In the genomic region with DNA sequence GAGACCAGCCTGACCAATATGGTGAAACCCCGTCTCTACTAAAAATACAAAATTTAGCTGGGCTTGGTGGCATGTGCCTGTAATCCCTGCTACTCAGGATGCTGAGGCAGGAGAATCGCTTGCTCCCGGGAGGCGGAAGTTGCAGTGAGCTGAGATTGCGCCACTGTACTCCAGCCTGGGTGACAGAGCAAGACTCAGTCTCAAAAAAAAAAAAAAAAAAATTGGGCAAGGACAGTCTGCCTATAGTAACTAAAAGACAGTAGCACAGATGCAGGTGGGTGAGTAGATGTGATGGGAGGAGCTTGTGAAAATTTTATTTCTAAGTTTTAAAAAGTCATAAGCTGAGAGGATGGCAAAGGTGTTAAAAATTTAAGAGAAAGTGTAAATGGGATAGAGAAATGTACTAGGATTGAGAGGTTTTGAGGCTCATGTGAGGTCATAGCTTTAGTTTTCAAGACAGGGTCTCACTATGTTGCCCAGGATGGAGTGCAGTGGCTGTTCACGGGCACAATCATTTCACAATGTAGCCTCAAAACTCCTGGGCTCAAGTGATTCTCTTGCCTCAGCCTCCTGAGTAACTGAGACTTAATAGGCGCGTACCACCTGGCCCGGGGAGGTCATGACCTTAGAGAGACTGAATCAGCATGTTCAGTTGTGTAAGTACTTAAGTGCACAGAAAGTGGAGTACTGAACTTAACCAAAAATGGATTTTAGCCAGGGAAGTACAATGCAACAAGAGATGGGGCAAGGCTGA, we compare ENCODE assay signal across 13 cellular contexts. TPM values are rescaled to one million over a fixed set of nuclear protein-coding genes. Genes with fewer than 3 reads are reported as not detected.
DNase-seq lines count a peak whose midpoint lies in the region; ATAC-seq and TF ChIP-seq lines count a peak whose summit lies in the region.
"Had no signal": no experiment of that assay in that cellular context is flagged by ENCODE, and none has a peak within 500 bp of the region (broad histone marks: within the 10 kb centered on the region; RNA-seq: fewer than 3 reads in every experiment).

No MANE protein-coding gene starts in this region.

- no peak overlapping the region for H3K9ac ChIP-seq in Karpas-422 (ENCODE audit: low read length)

- H3K79me2 ChIP-seq in Karpas-422 (ENCODE audit: low read length), result peaks cover 3% of the 10 kb centered on the region; the same call in 1 of the 2 replicates

- POLR2A ChIA-PET in CD8-positive, alpha-beta memory T cell (lab: Charles Lee), result interaction anchor here (0.6 to 1.8 kb wide), 4 partner anchors 26 to 492 kb away, joined by 3 to 4 read pairs (median 4); no protein-coding TSS in a partner anchor

- H3K27ac ChIP-seq in CD8-positive, alpha-beta memory T cell (ENCODE audit: low read depth, low read length), result no peak overlapping the region
- H3K27ac ChIP-seq in Karpas-422 (ENCODE audit: low read length), result no peak overlapping the region
- peak overlapping the region in 1 of 3 donors; percentile 56 for H3K27ac ChIP-seq in right lobe of liver
- H3K27ac ChIP-seq: coronary artery, thyroid gland had no signal

- no peaks in the 10 kb centered on the region for H3K27me3 Mint-ChIP-seq in CD8-positive, alpha-beta memory T cell

- peaks cover 3 to 46% (median 17%) of the 10 kb centered on the region in 3 donors for H3K36me3 Mint-ChIP-seq in CD8-positive, alpha-beta memory T cell

- H3K4me1 ChIP-seq in CD8-positive, alpha-beta memory T cell (ENCODE audit: insufficient read depth, low read length), result no peaks in the 10 kb centered on the region
- peaks cover 12% of the 10 kb centered on the region for H3K4me1 ChIP-seq in Karpas-422 (ENCODE audit: low read length)
- H3K4me1 ChIP-seq in right lobe of liver, result peaks cover 0 to 15% (median 0%) of the 10 kb centered on the region in 4 donors
- H3K4me1 ChIP-seq: thyroid gland had no signal

- ATAC-seq in right lobe of liver (peak; percentile 49 to 79 (median 71)), GM18511 (IDR thresholded peaks at IDR 0.05; ENCODE audit: unreplicated experiment) (no peak), GM21528 (IDR thresholded peaks at IDR 0.05; ENCODE audit: low FRiP score, unreplicated experiment) (no peak), GM21529 (IDR thresholded peaks at IDR 0.05; ENCODE audit: unreplicated experiment) (no peak)
- ATAC-seq: activated CD4-positive, CD25-positive, alpha-beta regulatory T cell treated with anti-CD3 and anti-CD28 coated beads, Interleukin-2, amount 50 U/mL, for 24 hours had no signal

- peaks cover 18% of the 10 kb centered on the region for H3K36me3 ChIP-seq in CD8-positive, alpha-beta memory T cell (ENCODE audit: insufficient read depth, low read length)
- H3K36me3 ChIP-seq in Karpas-422 (ENCODE audit: insufficient read depth, low read length), result peaks cover 27% of the 10 kb centered on the region
- H3K36me3 ChIP-seq in right lobe of liver, result peaks cover 3 to 23% (median 10%) of the 10 kb centered on the region in 4 donors

- H3K4me3 Mint-ChIP-seq in CD8-positive, alpha-beta memory T cell, result no peak overlapping the region

- H3K4me1 Mint-ChIP-seq in CD8-positive, alpha-beta memory T cell, result peaks cover 30 to 64% (median 62%) of the 10 kb centered on the region in 3 donors

- H3K4me2 ChIP-seq in Karpas-422 (ENCODE audit: low read depth, low read length, poor library complexity, severe bottlenecking), result no peak overlapping the region

- peak overlapping the region in 6 of 8 donors; percentile 13 to 84 (median 58) for H3K27ac Mint-ChIP-seq in CD8-positive, alpha-beta memory T cell

- H3K9me2 ChIP-seq in Karpas-422 (replicated peaks; ENCODE audit: insufficient read depth, low read length), result no peaks in the 10 kb centered on the region

- H3K9me3 Mint-ChIP-seq in CD8-positive, alpha-beta memory T cell, result no peaks in the 10 kb centered on the region

- H3K4me3 ChIP-seq in CD8-positive, alpha-beta memory T cell (ENCODE audit: low read length), result no peak overlapping the region
- H3K4me3 ChIP-seq in Karpas-422 (ENCODE audit: low read length) (no peak overlapping the region), right lobe of liver (no peak overlapping the region)
- H3K4me3 ChIP-seq: coronary artery, thyroid gland had no signal

- no peak for TF ChIP-seq POLR2A in right lobe of liver (IDR thresholded peaks at IDR 0.05)

- DNase-seq in CD8-positive, alpha-beta memory T cell, result no peak
- DNase-seq in Karpas-422 (peak; percentile 49), amniotic epithelial cell (ENCODE audit: low read depth) (peak; percentile 81), right lobe of liver (peak in 2 of 3 donors; percentile 34 to 74), islet precursor cell (no peak)
- DNase-seq: kidney, NCI-H226 had no signal

- 33% methylated on average over 9 of the region's 9 CpGs for WGBS in right lobe of liver (ENCODE audit: insufficient coverage, low coverage, low lambda C conversion rate, missing lambda C conversion rate)

- H3K9me3 ChIP-seq in CD8-positive, alpha-beta memory T cell (ENCODE audit: low read length), result no peaks in the 10 kb centered on the region
- H3K9me3 ChIP-seq in Karpas-422 (ENCODE audit: low read length), result no peaks in the 10 kb centered on the region
- no peaks in the 10 kb centered on the region for H3K9me3 ChIP-seq in right lobe of liver
- H3K9me3 ChIP-seq: thyroid gland had no signal

- CTCF ChIA-PET in CD8-positive, alpha-beta memory T cell (lab: Charles Lee), result interaction anchor here (1.0 to 2.0 kb wide), 3 partner anchors 51 to 116 kb away, joined by 3 to 6 read pairs (median 3); no protein-coding TSS in a partner anchor

- intact Hi-C loops in right lobe of liver (cut with DNase I), result no loop called here

- H4K20me1 ChIP-seq in Karpas-422 (ENCODE audit: insufficient read depth, low read depth, low read length), result no peaks in the 10 kb centered on the region

- H2AFZ ChIP-seq in Karpas-422 (ENCODE audit: low read length), result no peak overlapping the region

- H3K27me3 ChIP-seq in CD8-positive, alpha-beta memory T cell (ENCODE audit: insufficient read depth, low read length, poor library complexity, severe bottlenecking), result no peaks in the 10 kb centered on the region
- H3K27me3 ChIP-seq in Karpas-422 (ENCODE audit: low read length) (no peaks in the 10 kb centered on the region), right lobe of liver (no peaks in the 10 kb centered on the region)
- H3K27me3 ChIP-seq: thyroid gland had no signal

- TF ChIP-seq CTCF in right lobe of liver (IDR thresholded peaks at IDR 0.05), result no peak

RNA-seq across cellular contexts. Expression of gene PTP4A2, which starts 33.7 kb away (rescaled TPM):
- 100 to 1,000 TPM; 339 to 368 TPM for total RNA-seq in CD8-positive, alpha-beta memory T cell
- polyA plus RNA-seq in CD8-positive, alpha-beta memory T cell, result 598 TPM
- total RNA-seq in Karpas-422 (2014; rRNA removed; shearing (Covaris generic); ENCODE audit: low replicate concordance), result 215 and 401 TPM in 2 replicates
- 100 to 1,000 TPM in 4 of 6 experiments, 10 to 100 TPM in 2; 66.3 to 143 (median 117) TPM for total RNA-seq in right lobe of liver

Comparison
In these comparisons a context has a peak if more than half of its experiments do, and no peak if none do; other contexts are left out.
1. DNase-seq: peak in Karpas-422 (single experiment), amniotic epithelial cell (single experiment) and right lobe of liver (2 of 3); none in CD8-positive, alpha-beta memory T cell (0 of 5) and islet precursor cell (single experiment).
2. ATAC-seq: peak in right lobe of liver (4 of 4); none in GM18511 (single experiment), GM21528 (single experiment) and GM21529 (single experiment).